ENCODE assay signal across 2 cellular contexts in genomic region chr15:85011210-85011571, GRCh38.
TF ChIP-seq lines count a peak whose summit lies in the region.

No MANE protein-coding gene starts in this region.

TF ChIP-seq in A549, 52 proteins besides CTCF, POLR2A, EP300 and RAD21 (continued from another document):
- no peak for TF ChIP-seq BCL3 (IDR thresholded peaks at IDR 0.05)
- TF ChIP-seq FOXS1 (CRISPR knock-in tag; IDR thresholded peaks at IDR 0.05) = no peak

TF ChIP-seq in GM12878, 131 proteins besides CTCF, POLR2A, EP300 and RAD21 (continued from another document):
- TF ChIP-seq CHD4 (IDR thresholded peaks at IDR 0.05) (no peak), SUPT20H (IDR thresholded peaks at IDR 0.05; ENCODE audit: borderline replicate concordance, control insufficient read depth, low read depth, low read length) (no peak), PAX8 (IDR thresholded peaks at IDR 0.05) (no peak), BRCA1 (IDR thresholded peaks at IDR 0.05; ENCODE audit: low read depth, low read length) (no peak), ZNF687 (IDR thresholded peaks at IDR 0.05) (no peak), RAD51 (IDR thresholded peaks at IDR 0.05) (no peak), BMI1 (IDR thresholded peaks at IDR 0.05; ENCODE audit: borderline replicate concordance) (no peak), PML (IDR thresholded peaks at IDR 0.05; ENCODE audit: low read length) (no peak), CBX3 (IDR thresholded peaks at IDR 0.05; ENCODE audit: borderline replicate concordance, low read depth) (no peak), MTA3 (IDR thresholded peaks at IDR 0.05; ENCODE audit: borderline replicate concordance, low read length) (no peak), HDAC2 (IDR thresholded peaks at IDR 0.05) (no peak)
- TF ChIP-seq, protein P1, sequence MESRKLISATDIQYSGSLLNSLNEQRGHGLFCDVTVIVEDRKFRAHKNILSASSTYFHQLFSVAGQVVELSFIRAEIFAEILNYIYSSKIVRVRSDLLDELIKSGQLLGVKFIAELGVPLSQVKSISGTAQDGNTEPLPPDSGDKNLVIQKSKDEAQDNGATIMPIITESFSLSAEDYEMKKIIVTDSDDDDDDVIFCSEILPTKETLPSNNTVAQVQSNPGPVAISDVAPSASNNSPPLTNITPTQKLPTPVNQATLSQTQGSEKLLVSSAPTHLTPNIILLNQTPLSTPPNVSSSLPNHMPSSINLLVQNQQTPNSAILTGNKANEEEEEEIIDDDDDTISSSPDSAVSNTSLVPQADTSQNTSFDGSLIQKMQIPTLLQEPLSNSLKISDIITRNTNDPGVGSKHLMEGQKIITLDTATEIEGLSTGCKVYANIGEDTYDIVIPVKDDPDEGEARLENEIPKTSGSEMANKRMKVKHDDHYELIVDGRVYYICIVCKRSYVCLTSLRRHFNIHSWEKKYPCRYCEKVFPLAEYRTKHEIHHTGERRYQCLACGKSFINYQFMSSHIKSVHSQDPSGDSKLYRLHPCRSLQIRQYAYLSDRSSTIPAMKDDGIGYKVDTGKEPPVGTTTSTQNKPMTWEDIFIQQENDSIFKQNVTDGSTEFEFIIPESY (IDR thresholded peaks at IDR 0.05) = no peak
